1 cellular context compared by ENCODE assay signal in the genomic region with DNA sequence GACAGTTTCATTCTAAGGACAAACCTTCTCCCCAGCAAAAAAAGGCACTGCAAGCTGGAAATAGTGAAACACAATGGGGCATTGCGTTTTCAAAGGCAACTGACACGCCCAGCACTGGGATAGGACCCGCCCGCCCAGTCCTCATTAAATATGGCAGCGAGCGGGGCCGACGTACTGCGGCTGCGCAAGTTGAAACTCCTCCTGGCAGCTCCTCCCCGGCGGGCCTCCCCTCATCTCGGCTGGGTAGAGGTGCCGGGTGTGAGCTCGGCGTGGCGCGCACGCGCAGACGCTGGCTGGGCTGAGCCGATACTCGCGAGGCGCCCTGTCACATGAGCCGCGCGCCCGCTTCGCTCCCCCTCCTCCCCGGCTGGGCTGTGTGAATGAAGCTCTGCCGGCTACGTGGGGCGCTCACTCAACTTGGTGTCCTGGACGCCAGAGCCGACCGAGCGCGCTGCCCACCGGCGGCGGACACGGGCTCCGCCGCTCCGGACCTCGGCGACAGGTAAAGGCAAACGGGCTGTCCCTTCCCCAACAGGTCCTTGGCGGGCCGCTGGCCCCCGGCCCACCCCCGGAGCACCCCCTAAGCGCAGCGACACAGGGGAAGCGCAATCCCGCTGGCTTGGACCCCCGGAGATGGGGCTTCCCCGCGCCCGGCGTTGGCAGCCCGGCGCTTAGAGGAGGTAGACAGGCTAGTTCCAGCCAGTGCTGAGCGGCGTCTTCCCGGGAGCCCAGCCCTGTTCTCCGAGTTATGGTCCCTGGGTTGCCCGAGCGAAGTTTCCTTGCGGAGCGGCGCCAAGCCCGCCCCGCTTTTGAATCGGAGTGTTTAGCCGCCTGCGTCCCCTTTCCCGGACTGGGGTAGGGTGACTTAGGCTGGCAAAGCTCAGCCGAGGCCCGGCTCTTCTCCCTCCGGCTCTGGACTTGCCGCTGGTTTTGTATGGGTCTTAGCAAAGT.
TF ChIP-seq lines count a peak whose summit lies in the region.

A gene (plus strand): TSS at position 306 of the 951 bp plus-strand sequence. CDS start 2,703 bp downstream, outside the sequence.

TF ChIP-seq in GM12878, 131 proteins besides CTCF, POLR2A, EP300 and RAD21 (continued from another document):
- peak; percentile 59; the same call in 1 of the 2 replicates for TF ChIP-seq MXI1 (IDR thresholded peaks at IDR 0.05; ENCODE audit: low read depth, low read length)
- TF ChIP-seq, protein P1, sequence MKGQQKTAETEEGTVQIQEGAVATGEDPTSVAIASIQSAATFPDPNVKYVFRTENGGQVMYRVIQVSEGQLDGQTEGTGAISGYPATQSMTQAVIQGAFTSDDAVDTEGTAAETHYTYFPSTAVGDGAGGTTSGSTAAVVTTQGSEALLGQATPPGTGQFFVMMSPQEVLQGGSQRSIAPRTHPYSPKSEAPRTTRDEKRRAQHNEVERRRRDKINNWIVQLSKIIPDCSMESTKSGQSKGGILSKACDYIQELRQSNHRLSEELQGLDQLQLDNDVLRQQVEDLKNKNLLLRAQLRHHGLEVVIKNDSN (IDR thresholded peaks at IDR 0.05; ENCODE audit: borderline replicate concordance, extremely low read length, insufficient read depth, low read depth, low read length), result peak; percentile 67
- no peak for TF ChIP-seq GABPA (IDR thresholded peaks at IDR 0.05; ENCODE audit: low read depth)
- 0 out of 2 replicates have a peak, but pooled peaks have one; percentile 23 for TF ChIP-seq SIN3A (IDR thresholded peaks at IDR 0.05; ENCODE audit: low read depth, low read length)
- TF ChIP-seq GATAD2B (conservative IDR thresholded peaks at IDR 0.05; ENCODE audit: low read depth), result 0 out of 2 replicates have a peak, but pooled peaks have one; percentile 45
- no peak for TF ChIP-seq ZNF207 (IDR thresholded peaks at IDR 0.05; ENCODE audit: borderline replicate concordance)
- TF ChIP-seq, protein P2, sequence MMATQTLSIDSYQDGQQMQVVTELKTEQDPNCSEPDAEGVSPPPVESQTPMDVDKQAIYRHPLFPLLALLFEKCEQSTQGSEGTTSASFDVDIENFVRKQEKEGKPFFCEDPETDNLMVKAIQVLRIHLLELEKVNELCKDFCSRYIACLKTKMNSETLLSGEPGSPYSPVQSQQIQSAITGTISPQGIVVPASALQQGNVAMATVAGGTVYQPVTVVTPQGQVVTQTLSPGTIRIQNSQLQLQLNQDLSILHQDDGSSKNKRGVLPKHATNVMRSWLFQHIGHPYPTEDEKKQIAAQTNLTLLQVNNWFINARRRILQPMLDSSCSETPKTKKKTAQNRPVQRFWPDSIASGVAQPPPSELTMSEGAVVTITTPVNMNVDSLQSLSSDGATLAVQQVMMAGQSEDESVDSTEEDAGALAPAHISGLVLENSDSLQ (IDR thresholded peaks at IDR 0.05), result peak; percentile 58; the same call in 1 of the 2 replicates
- TF ChIP-seq HDAC2 (IDR thresholded peaks at IDR 0.05), result no peak
- TF ChIP-seq NRF1 (conservative IDR thresholded peaks at IDR 0.05; ENCODE audit: low read depth, low read length), result peak; percentile 64
- no peak for TF ChIP-seq NR2C1 (IDR thresholded peaks at IDR 0.05)
- peak; percentile 40 to 72; a peak in 3 of 4 replicates for TF ChIP-seq BHLHE40 (IDR thresholded peaks at IDR 0.05; ENCODE audit: borderline replicate concordance in 1 of 2, low read depth in 2 of 2, low read length in 1 of 2)
- TF ChIP-seq SREBF1 (IDR thresholded peaks at IDR 0.05; ENCODE audit: low read length), result no peak
- no peak for TF ChIP-seq CBFB (IDR thresholded peaks at IDR 0.05; ENCODE audit: low read depth)
